Comparison of ENCODE assay signal across 10 cellular contexts in the genomic region with DNA sequence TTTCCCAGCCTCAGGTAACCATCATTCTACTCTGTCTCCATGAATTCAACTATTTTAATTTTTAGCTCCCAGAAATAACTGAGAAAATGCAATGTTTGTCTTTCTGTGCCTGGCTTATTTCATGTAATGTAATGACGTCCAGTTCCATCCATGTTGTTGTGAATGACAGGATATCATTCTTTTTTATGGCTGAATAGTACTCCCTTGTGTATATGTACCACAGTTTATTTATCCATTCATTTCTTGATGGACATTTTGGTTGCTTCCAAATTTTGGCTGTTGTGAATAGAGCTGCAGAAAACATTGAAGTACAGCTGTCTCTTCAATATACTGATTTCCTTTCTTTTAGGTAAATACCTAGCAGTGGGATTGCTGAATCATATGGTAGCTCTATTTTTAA. TPM values are rescaled to one million over a fixed set of nuclear protein-coding genes. Genes with fewer than 3 reads are reported as not detected.
"Had no signal": no experiment of that assay in that cellular context is flagged by ENCODE, and none has a peak within 500 bp of the region (broad histone marks: within the 10 kb centered on the region; RNA-seq: fewer than 3 reads in every experiment).

No MANE protein-coding gene starts in this region.

- H3K4me3 Mint-ChIP-seq: IgD-negative memory B cell had no signal

- H3K9ac ChIP-seq: KMS-11 had no signal

- FAIRE-seq: HepG2, HTR-8/SVneo, K562 had no signal

- ATAC-seq: HepG2, K562 had no signal

- H3K4me2 ChIP-seq: KMS-11 had no signal

- H3K27ac ChIP-seq: HL-60, KMS-11 had no signal

- DNase-seq: IMR-90, KBM-7, KG1 had no signal

- H3K4me3 ChIP-seq: K562 had no signal

- H3K4me1 Mint-ChIP-seq: IgD-negative memory B cell had no signal

- H3K27ac Mint-ChIP-seq: IgD-negative memory B cell had no signal

RNA-seq across cellular contexts. Expression of a gene that starts 10.5 kb away (rescaled TPM):
- total RNA-seq: HT-29 had no signal
- polyA plus RNA-seq: HepG2, K562 had no signal
